Comparison of ENCODE assay signal across 2 cellular contexts in genomic region chr19:37148214-37148613, GRCh38.
TF ChIP-seq lines count a peak whose summit lies in the region.

No MANE protein-coding gene starts in this region.

TF ChIP-seq in liver, 16 proteins besides CTCF, POLR2A, EP300 and RAD21:
- TF ChIP-seq FOXA1 (IDR thresholded peaks at IDR 0.05) (no peak), YY1 (IDR thresholded peaks at IDR 0.05) (no peak)

TF ChIP-seq in HepG2, 621 proteins besides CTCF, POLR2A, EP300 and RAD21:
- no peak for TF ChIP-seq ZNF501 (CRISPR knock-in tag; IDR thresholded peaks at IDR 0.05)
